Comparison of ENCODE assay signal across 12 cellular contexts in genomic region chr1:54348700-54349021, GRCh38. TPM values are rescaled to one million over a fixed set of nuclear protein-coding genes. Genes with fewer than 3 reads are reported as not detected.
DNase-seq lines count a peak whose midpoint lies in the region; ATAC-seq and TF ChIP-seq lines count a peak whose summit lies in the region.
"Had no signal": no experiment of that assay in that cellular context is flagged by ENCODE, and none has a peak within 500 bp of the region (broad histone marks: within the 10 kb centered on the region; RNA-seq: fewer than 3 reads in every experiment).

No MANE protein-coding gene starts in this region.

- H3K27me3 ChIP-seq in breast epithelium (no peaks in the 10 kb centered on the region), endodermal cell (ENCODE audit: control insufficient read depth, insufficient read depth, low read length, poor library complexity, severe bottlenecking) (no peaks in the 10 kb centered on the region), suprapubic skin (no peaks in the 10 kb centered on the region)

- TF ChIP-seq EP300 in suprapubic skin (IDR thresholded peaks at IDR 0.05) = no peak

- H3K36me3 Mint-ChIP-seq in MCF 10A (ENCODE audit: insufficient read depth, unreplicated experiment) (peaks cover 5% of the 10 kb centered on the region), endodermal cell (ENCODE audit: low read depth) (peaks cover 63% of the 10 kb centered on the region), nephron progenitor cell (ENCODE audit: low read depth) (peaks cover 34% of the 10 kb centered on the region)

- WGBS in endodermal cell (ENCODE audit: insufficient coverage in 1 of 2, insufficient read length in 1 of 2), 2 experiments = 40 to 72% methylated on average over 2 to 5 of the region's 5 CpGs
- WGBS in suprapubic skin = 92% methylated on average over 5 of the region's 5 CpGs

- no peak for DNase-seq in breast epithelium (ENCODE audit: low spot score in 2 of 2)
- no peak for DNase-seq in MCF 10A (ENCODE audit: unreplicated experiment)
- no peak for DNase-seq in endodermal cell
- DNase-seq in nephron progenitor cell = no peak
- DNase-seq in posterior vena cava (ENCODE audit: low spot score) = no peak
- no peak for DNase-seq in suprapubic skin (ENCODE audit: low spot score in 2 of 2)
- no peak for DNase-seq in NCI-H146 (lab: John Stamatoyannopoulos, UW)
- DNase-seq: NCI-H1048, NCI-H2227 treated with DMSO at 0.1 percent for 48 hours, OCI-M1 had no signal

- H3K4me1 ChIP-seq in breast epithelium (peaks cover 0 to 3% of the 10 kb centered on the region in 2 donors), endodermal cell (ENCODE audit: control insufficient read depth, insufficient read depth, low read length) (peaks cover 30% of the 10 kb centered on the region), suprapubic skin (peaks cover 10% of the 10 kb centered on the region)

- no peak overlapping the region for H3K9ac ChIP-seq in endodermal cell (ENCODE audit: extremely low read depth, low read length, poor library complexity, severe bottlenecking)

- no TSS peak for BruUV-seq in MCF 10A (replicated peaks; lab: Mats Ljungman, UMichigan)

- TF ChIP-seq CTCF in breast epithelium (IDR thresholded peaks at IDR 0.05) (no peak), MCF 10A (IDR thresholded peaks at IDR 0.05; ENCODE audit: unreplicated experiment) (no peak), endodermal cell (conservative IDR thresholded peaks at IDR 0.05) (no peak), nephron progenitor cell (IDR thresholded peaks at IDR 0.05) (no peak), suprapubic skin (IDR thresholded peaks at IDR 0.05) (no peak)

- H3K9me3 ChIP-seq in breast epithelium (no peaks in the 10 kb centered on the region), endodermal cell (ENCODE audit: control insufficient read depth, low read length) (no peaks in the 10 kb centered on the region), suprapubic skin (no peaks in the 10 kb centered on the region)

- CTCF ChIA-PET in MCF 10A (lab: Yijun Ruan, JAX) = interaction anchor here (0.6 to 0.7 kb wide), 2 partner anchors 210 to 357 kb away, joined by 3 read pairs; no protein-coding TSS in a partner anchor

- TF ChIP-seq POLR2A in breast epithelium (IDR thresholded peaks at IDR 0.05) = no peak
- TF ChIP-seq POLR2A in suprapubic skin (IDR thresholded peaks at IDR 0.05) = no peak

- H3K9me3 Mint-ChIP-seq in MCF 10A (ENCODE audit: unreplicated experiment) = no peaks in the 10 kb centered on the region
- no peaks in the 10 kb centered on the region for H3K9me3 Mint-ChIP-seq in endodermal cell
- no peaks in the 10 kb centered on the region for H3K9me3 Mint-ChIP-seq in nephron progenitor cell

- H3K27ac ChIP-seq in breast epithelium (peak overlapping the region; percentile 4 to 68), endodermal cell (ENCODE audit: low read depth, low read length) (no peak overlapping the region), suprapubic skin (no peak overlapping the region)
- H3K27ac ChIP-seq: C4-2B had no signal

- H3K36me3 ChIP-seq in breast epithelium (no peaks in the 10 kb centered on the region), endodermal cell (ENCODE audit: control insufficient read depth, insufficient read depth, low read length) (peaks cover 84% of the 10 kb centered on the region), suprapubic skin (peaks cover 7% of the 10 kb centered on the region)

- H3K4me3 Mint-ChIP-seq in MCF 10A (ENCODE audit: unreplicated experiment) (no peak overlapping the region), endodermal cell (no peak overlapping the region), nephron progenitor cell (no peak overlapping the region)

- H3K4me1 Mint-ChIP-seq in MCF 10A (ENCODE audit: insufficient read depth, unreplicated experiment) = no peaks in the 10 kb centered on the region
- peaks cover 67% of the 10 kb centered on the region for H3K4me1 Mint-ChIP-seq in endodermal cell
- peaks cover 86% of the 10 kb centered on the region for H3K4me1 Mint-ChIP-seq in nephron progenitor cell

- H3K27me3 Mint-ChIP-seq in MCF 10A (ENCODE audit: insufficient read depth, unreplicated experiment) (no peaks in the 10 kb centered on the region), endodermal cell (ENCODE audit: insufficient read depth) (no peaks in the 10 kb centered on the region), nephron progenitor cell (ENCODE audit: low read depth, poor library complexity) (no peaks in the 10 kb centered on the region)

- intact Hi-C loops in breast epithelium (cut with DNase I; ENCODE audit: low total_unique reads) = no loop called here
- intact Hi-C loops in MCF 10A (cut with micrococcal nuclease) = no loop called here
- intact Hi-C loops in posterior vena cava (cut with DNase I) = no loop called here

- H3K27ac Mint-ChIP-seq in MCF 10A (ENCODE audit: low read depth, unreplicated experiment) = no peak overlapping the region
- H3K27ac Mint-ChIP-seq in endodermal cell = peak overlapping the region; percentile 78
- H3K27ac Mint-ChIP-seq in nephron progenitor cell = peak overlapping the region; percentile 72

- H3K4me3 ChIP-seq in breast epithelium (no peak overlapping the region), endodermal cell (ENCODE audit: low read length) (no peak overlapping the region), suprapubic skin (no peak overlapping the region)

- POLR2A ChIA-PET in MCF 10A (lab: Yijun Ruan, JAX) = no interaction called here

- no peak for ATAC-seq in GM19023 (IDR thresholded peaks at IDR 0.05; ENCODE audit: unreplicated experiment)

RNA-seq across cellular contexts. Expression of gene SSBP3, which starts 57.5 kb away (rescaled TPM):
- total RNA-seq in breast epithelium (10 to 100 TPM; 21.3 to 28.0 (median 25.6) TPM), MCF 10A (2022) (6.5 and 8.6 TPM in 2 replicates), endodermal cell (100 to 1,000 TPM; 342 TPM), posterior vena cava (10 to 100 TPM; 41.8 to 56.1 TPM), suprapubic skin (10 to 100 TPM; 26.4 to 49.5 (median 37.1) TPM)
- 245 TPM for polyA plus RNA-seq in endodermal cell (2013, experiment 1 of 2)
- 232 TPM for polyA plus RNA-seq in endodermal cell (2013, experiment 2 of 2)

Comparison
In these comparisons a context has a peak if more than half of its experiments do, and no peak if none do; other contexts are left out.
1. H3K27ac ChIP-seq: peak in breast epithelium (2 of 2); none in endodermal cell (single experiment) and suprapubic skin (single experiment).
2. RNA of gene SSBP3, which starts 57.5 kb away (total RNA-seq): 342 TPM in endodermal cell; 41.8 to 56.1 TPM in posterior vena cava, 26.4 to 49.5 TPM in suprapubic skin, 21.3 to 28.0 TPM in breast epithelium and 6.5 to 8.6 TPM in MCF 10A; every median in the first group is over 4 times any median in the second.